In the genomic region with DNA sequence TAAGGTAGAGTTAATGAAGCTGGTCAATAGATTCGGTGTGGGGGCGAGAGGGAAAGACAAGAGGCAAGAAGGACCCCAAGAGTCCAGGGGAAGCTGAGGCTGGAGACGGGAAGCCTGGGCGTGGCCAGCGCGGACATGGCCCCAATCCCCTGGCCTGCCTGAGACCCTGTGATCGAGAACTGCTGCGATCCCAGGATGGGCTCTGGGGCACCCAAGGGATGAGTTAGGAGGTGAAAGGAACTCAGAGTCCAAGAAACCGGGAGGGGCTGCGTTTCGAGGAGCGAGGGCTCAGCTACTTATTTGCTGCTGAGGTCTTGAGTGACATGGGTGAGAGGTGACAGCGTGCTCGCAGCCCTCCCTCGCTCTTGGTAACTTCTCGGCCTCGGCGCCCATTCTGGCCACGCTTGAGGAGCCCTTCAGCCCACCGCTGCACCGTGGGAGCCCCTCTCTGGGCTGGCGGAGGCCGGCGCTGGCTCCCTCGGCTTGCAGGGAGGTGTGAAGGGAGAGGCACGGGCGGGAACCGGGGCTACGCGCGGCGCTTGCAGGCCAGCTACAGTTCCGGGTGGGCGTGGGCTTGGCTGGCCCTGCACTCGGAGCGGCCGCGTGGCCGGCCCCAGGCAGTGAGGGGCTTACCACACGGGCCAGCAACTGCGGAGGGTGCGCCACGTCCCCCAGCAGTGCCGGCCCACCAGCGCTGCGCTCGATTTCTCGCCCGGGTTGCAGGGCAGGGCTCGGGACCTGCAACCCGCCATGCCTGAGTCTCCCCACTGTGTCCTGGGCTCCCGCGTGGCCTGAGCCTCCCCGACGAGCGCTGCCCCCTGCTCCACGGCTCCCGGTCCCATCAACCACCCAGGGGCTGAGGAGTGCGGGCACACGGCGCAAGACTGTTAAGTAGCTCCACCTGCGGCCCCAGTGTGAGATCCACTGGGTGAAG, we compare ENCODE assay signal across 27 cellular contexts. TPM values are rescaled to one million over a fixed set of nuclear protein-coding genes. Genes with fewer than 3 reads are reported as not detected.
DNase-seq lines count a peak whose midpoint lies in the region; ATAC-seq and TF ChIP-seq lines count a peak whose summit lies in the region.
"Had no signal": no experiment of that assay in that cellular context is flagged by ENCODE, and none has a peak within 500 bp of the region (broad histone marks: within the 10 kb centered on the region; RNA-seq: fewer than 3 reads in every experiment).

No MANE protein-coding gene starts in this region.

- no peaks in the 10 kb centered on the region for H3K27me3 Mint-ChIP-seq in activated naive CD4-positive, alpha-beta T cell treated with anti-CD3 and anti-CD28 coated beads, Interleukin-2, amount 50 U/mL, for 24 hours
- peaks cover 5% of the 10 kb centered on the region for H3K27me3 Mint-ChIP-seq in activated naive CD8-positive, alpha-beta T cell treated with anti-CD3 and anti-CD28 coated beads for 36 hours
- peaks cover 4% of the 10 kb centered on the region for H3K27me3 Mint-ChIP-seq in neural progenitor cell (ENCODE audit: insufficient read depth, low read depth)

- intact Hi-C loops in left colon (cut with DNase I, micrococcal nuclease), result no loop called here

- WGBS in thymus, result 97% methylated on average over 62 of the region's 62 CpGs

- peaks cover 48% of the 10 kb centered on the region for H3K4me1 Mint-ChIP-seq in activated naive CD4-positive, alpha-beta T cell treated with anti-CD3 and anti-CD28 coated beads, Interleukin-2, amount 50 U/mL, for 24 hours
- peaks cover 52% of the 10 kb centered on the region for H3K4me1 Mint-ChIP-seq in activated naive CD8-positive, alpha-beta T cell treated with anti-CD3 and anti-CD28 coated beads for 36 hours
- peaks cover 4% of the 10 kb centered on the region for H3K4me1 Mint-ChIP-seq in neural progenitor cell

- H3K27ac ChIP-seq in neural progenitor cell (no peak overlapping the region), thymus (ENCODE audit: low read depth) (peak overlapping the region; percentile 38)
- H3K27ac ChIP-seq: BLaER1 treated with 17β-estradiol and CSF1 and Interleukin-3, amounts not matched to agents 10 nM and 100 nM; cardiac muscle cell; colonic mucosa; epithelial cell of prostate; hepatocyte; SJSA1; transverse colon had no signal

- no peak overlapping the region for H3K4me3 Mint-ChIP-seq in activated naive CD4-positive, alpha-beta T cell treated with anti-CD3 and anti-CD28 coated beads, Interleukin-2, amount 50 U/mL, for 24 hours
- H3K4me3 Mint-ChIP-seq in activated naive CD8-positive, alpha-beta T cell treated with anti-CD3 and anti-CD28 coated beads for 36 hours, result no peak overlapping the region
- peak overlapping the region; percentile 67 for H3K4me3 Mint-ChIP-seq in neural progenitor cell
- H3K4me3 Mint-ChIP-seq: natural killer cell had no signal

- H3K36me3 ChIP-seq in neural progenitor cell, result no peaks in the 10 kb centered on the region
- H3K36me3 ChIP-seq in thymus (ENCODE audit: control insufficient read depth, insufficient read depth), result no peaks in the 10 kb centered on the region
- H3K36me3 ChIP-seq: BLaER1 treated with 17β-estradiol and CSF1 and Interleukin-3, amounts not matched to agents 10 nM and 100 nM; cardiac muscle cell; colonic mucosa; HAP-1; MG63; SJSA1; transverse colon had no signal

- H3K36me3 Mint-ChIP-seq in activated naive CD4-positive, alpha-beta T cell treated with anti-CD3 and anti-CD28 coated beads, Interleukin-2, amount 50 U/mL, for 24 hours, result no peaks in the 10 kb centered on the region
- H3K36me3 Mint-ChIP-seq in activated naive CD8-positive, alpha-beta T cell treated with anti-CD3 and anti-CD28 coated beads for 36 hours, result peaks cover 13% of the 10 kb centered on the region
- H3K36me3 Mint-ChIP-seq in neural progenitor cell, result no peaks in the 10 kb centered on the region
- H3K36me3 Mint-ChIP-seq: natural killer cell had no signal

- H3K9ac ChIP-seq in neural progenitor cell, result no peak overlapping the region
- H3K9ac ChIP-seq: BLaER1 treated with 17β-estradiol and CSF1 and Interleukin-3, amounts not matched to agents 10 nM and 100 nM had no signal

- H3K9me3 ChIP-seq in neural progenitor cell (ENCODE audit: low read depth), result no peaks in the 10 kb centered on the region
- no peaks in the 10 kb centered on the region for H3K9me3 ChIP-seq in thymus (ENCODE audit: control insufficient read depth)
- H3K9me3 ChIP-seq: colonic mucosa, HAP-1, MG63, mucosa of descending colon, SJSA1, transverse colon had no signal

- H3K9me3 Mint-ChIP-seq in activated naive CD4-positive, alpha-beta T cell treated with anti-CD3 and anti-CD28 coated beads, Interleukin-2, amount 50 U/mL, for 24 hours, result no peaks in the 10 kb centered on the region
- H3K9me3 Mint-ChIP-seq in activated naive CD8-positive, alpha-beta T cell treated with anti-CD3 and anti-CD28 coated beads for 36 hours, result no peaks in the 10 kb centered on the region
- H3K9me3 Mint-ChIP-seq in neural progenitor cell, result peaks cover 13% of the 10 kb centered on the region
- H3K9me3 Mint-ChIP-seq: natural killer cell had no signal

- no peaks in the 10 kb centered on the region for H3K27me3 ChIP-seq in neural progenitor cell
- no peaks in the 10 kb centered on the region for H3K27me3 ChIP-seq in thymus (ENCODE audit: control insufficient read depth, insufficient read depth)
- H3K27me3 ChIP-seq: BLaER1 treated with 17β-estradiol and CSF1 and Interleukin-3, amounts not matched to agents 10 nM and 100 nM; cardiac muscle cell; colonic mucosa; hepatocyte; MG63; transverse colon had no signal

- no peaks in the 10 kb centered on the region for H3F3A ChIP-seq in neural progenitor cell (ENCODE audit: low read depth)

- no peaks in the 10 kb centered on the region for H4K20me1 ChIP-seq in neural progenitor cell (ENCODE audit: low read depth)
- H4K20me1 ChIP-seq: BLaER1 treated with 17β-estradiol and CSF1 and Interleukin-3, amounts not matched to agents 10 nM and 100 nM had no signal

- no peak for DNase-seq in activated naive CD4-positive, alpha-beta T cell treated with anti-CD3 and anti-CD28 coated beads, Interleukin-2, amount 50 U/mL, for 16 hours
- DNase-seq in activated naive CD8-positive, alpha-beta T cell treated with anti-CD3 and anti-CD28 coated beads for 36 hours, result no peak
- DNase-seq in neural progenitor cell (ENCODE audit: low spot score) (no peak), left colon (no peak), SIG-M5 treated with dmso at 0.1 percent for 504 hours (lab: John Stamatoyannopoulos, UW; ENCODE audit: unreplicated experiment) (no peak)
- DNase-seq: activated CD4-positive, CD25-positive, alpha-beta regulatory T cell; colonic mucosa; effector memory CD4-positive, alpha-beta T cell; KG1; MG63; mucosa of descending colon; natural killer cell; NCI-H1105; NCI-H187 treated with DMSO at 0.1 percent for 48 hours; NCI-H2171 treated with DMSO at 0.1 percent for 48 hours; NCI-H510A; transverse colon had no signal

- peak overlapping the region; percentile 96 for H3K27ac Mint-ChIP-seq in activated naive CD4-positive, alpha-beta T cell treated with anti-CD3 and anti-CD28 coated beads, Interleukin-2, amount 50 U/mL, for 24 hours
- peak overlapping the region; percentile 50 for H3K27ac Mint-ChIP-seq in activated naive CD8-positive, alpha-beta T cell treated with anti-CD3 and anti-CD28 coated beads for 36 hours
- H3K27ac Mint-ChIP-seq in neural progenitor cell, result peak overlapping the region; percentile 66

- no peak overlapping the region for H3K4me2 ChIP-seq in neural progenitor cell
- H3K4me2 ChIP-seq: BLaER1 treated with 17β-estradiol and CSF1 and Interleukin-3, amounts not matched to agents 10 nM and 100 nM; hepatocyte had no signal

- ATAC-seq in left colon, result no peak
- ATAC-seq: GM12878, mucosa of descending colon, natural killer cell had no signal

- H3K4me3 ChIP-seq in neural progenitor cell (no peak overlapping the region), thymus (ENCODE audit: low read length) (no peak overlapping the region)
- H3K4me3 ChIP-seq: BLaER1 treated with 17β-estradiol and CSF1 and Interleukin-3, amounts not matched to agents 10 nM and 100 nM; cardiac muscle cell; colonic mucosa; GM12878; HAP-1; hepatocyte; lung; MG63; mucosa of descending colon; SJSA1; transverse colon had no signal

- H3K4me1 ChIP-seq in neural progenitor cell, result peaks cover 5% of the 10 kb centered on the region
- peaks cover 12% of the 10 kb centered on the region for H3K4me1 ChIP-seq in thymus (ENCODE audit: control insufficient read depth, insufficient read depth, low read length)
- H3K4me1 ChIP-seq: colonic mucosa, HAP-1, transverse colon had no signal

- no peak overlapping the region for H2AFZ ChIP-seq in neural progenitor cell (replicated peaks)
- H2AFZ ChIP-seq: hepatocyte had no signal

- TF ChIP-seq CTCF in neural progenitor cell (IDR thresholded peaks at IDR 0.05), result no peak

- H3K79me2 ChIP-seq in neural progenitor cell (ENCODE audit: low read depth), result no peaks in the 10 kb centered on the region
- H3K79me2 ChIP-seq: hepatocyte had no signal

RNA-seq across cellular contexts. Expression of a gene that starts 58.2 kb away (rescaled TPM):
- 100 to 1,000 TPM; 432 to 438 TPM for total RNA-seq in activated naive CD8-positive, alpha-beta T cell treated with anti-CD3 and anti-CD28 coated beads for 36 hours
- total RNA-seq in neural progenitor cell (ENCODE audit: low replicate concordance) (0.11 and 0.53 TPM in 2 replicates), left colon (10 to 100 TPM in 1 of 2 donors, 1 to 10 TPM in 1; 5.0 to 11.0 TPM)
- polyA plus RNA-seq in thymus, result 7.5 TPM
- total RNA-seq: cardiac muscle cell had no signal
- polyA plus RNA-seq: cardiac muscle cell had no signal

Comparison
In these comparisons a context has a peak if more than half of its experiments do, and no peak if none do; other contexts are left out.
1. RNA of a gene that starts 58.2 kb away (total RNA-seq): 432 to 438 TPM in activated naive CD8-positive, alpha-beta T cell treated with anti-CD3 and anti-CD28 coated beads for 36 hours; 5.0 to 11.0 TPM in left colon and 0.11 to 0.53 TPM in neural progenitor cell; every median in the first group is over 10 times any median in the second.
2. Peak in every context shown above with its lines, with median percentiles within 50 percentile points of each other: H3K27ac Mint-ChIP-seq.